15 cellular contexts compared by ENCODE assay signal in the genomic region with DNA sequence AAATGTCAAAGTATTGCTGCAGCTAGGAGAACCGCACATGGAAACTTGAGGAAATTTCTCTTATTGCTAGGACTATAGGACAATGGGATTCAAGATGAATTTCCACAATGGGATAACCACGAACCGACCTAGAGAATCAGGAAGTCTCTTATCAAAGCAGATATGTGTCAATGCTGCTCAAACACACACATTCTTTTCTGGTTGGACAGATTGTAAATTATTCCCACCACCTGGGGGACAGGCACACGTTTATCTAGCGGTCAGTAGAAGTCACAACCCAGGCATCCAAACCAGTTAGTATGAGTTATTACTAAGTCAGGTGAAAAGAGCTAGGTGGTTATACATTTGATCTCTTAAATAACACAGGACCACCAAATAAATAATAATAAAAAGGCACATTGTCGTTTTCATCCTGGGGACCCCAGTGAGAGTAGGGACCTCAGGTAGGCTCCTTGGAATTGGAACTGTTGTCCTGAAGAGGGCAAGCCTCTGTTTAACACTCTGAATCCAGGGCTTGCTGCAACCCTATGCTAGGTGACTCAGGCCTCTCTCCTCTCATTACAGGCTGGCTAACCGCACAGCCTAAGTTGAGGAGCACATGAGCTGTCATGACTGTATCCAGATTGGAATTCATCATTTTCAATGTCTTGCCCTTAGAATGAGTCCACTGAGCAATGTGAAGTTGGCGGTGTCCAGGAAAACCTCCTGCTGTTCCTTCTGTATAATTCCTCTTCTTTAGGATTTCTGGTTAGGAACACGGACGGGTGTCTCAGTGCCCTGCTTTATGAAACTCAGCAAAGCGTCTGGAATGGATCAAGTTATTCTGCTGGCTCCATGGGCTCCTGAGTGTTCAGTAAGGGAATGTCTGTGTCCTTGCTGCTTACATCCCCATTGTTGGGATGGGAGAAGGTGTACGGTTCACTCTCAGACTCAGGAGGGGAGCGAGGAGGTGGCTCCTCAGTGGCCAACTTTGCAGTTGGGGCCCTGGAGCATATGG. TPM values are rescaled to one million over a fixed set of nuclear protein-coding genes. Genes with fewer than 3 reads are reported as not detected.
DNase-seq lines count a peak whose midpoint lies in the region; ATAC-seq and TF ChIP-seq lines count a peak whose summit lies in the region.
"Had no signal": no experiment of that assay in that cellular context is flagged by ENCODE, and none has a peak within 500 bp of the region (broad histone marks: within the 10 kb centered on the region; RNA-seq: fewer than 3 reads in every experiment).

No MANE protein-coding gene starts in this region.

- intact Hi-C loops in left colon (cut with DNase I, micrococcal nuclease): no loop called here

- in situ Hi-C loops in brain microvascular endothelial cell (cut with HindIII; ENCODE audit: low pct_ligation_motif_present, low sequenced_read_pairs): no loop called here

- no peaks in the 10 kb centered on the region for H3K4me1 ChIP-seq in GM23338 (ENCODE audit: insufficient read depth)

- H3K27ac ChIP-seq in brain microvascular endothelial cell (peak overlapping the region; percentile 37), GM23338 (ENCODE audit: low read depth) (no peak overlapping the region)
- H3K27ac ChIP-seq: esophagus squamous epithelium had no signal

- no peaks in the 10 kb centered on the region for H3K79me2 ChIP-seq in GM23338 (replicated peaks; ENCODE audit: insufficient read depth)

- H3K27ac Mint-ChIP-seq in GM23338: no peak overlapping the region
- H3K27ac Mint-ChIP-seq: activated T-cell treated with anti-CD3 and anti-CD28 coated beads, Interleukin-2, amount 50 U/mL, for 72 hours; CD14-positive monocyte had no signal

- H3K4me1 Mint-ChIP-seq in GM23338: no peaks in the 10 kb centered on the region; the same call in 2 of the 3 replicates

- H3K4me3 ChIP-seq in AG09309 (ENCODE audit: control insufficient read depth, low read depth, low read length) (no peak overlapping the region), brain microvascular endothelial cell (ENCODE audit: low read depth, low read length) (no peak overlapping the region), GM23338 (no peak overlapping the region)
- H3K4me3 ChIP-seq: esophagus squamous epithelium had no signal

- no peaks in the 10 kb centered on the region for H4K20me1 ChIP-seq in GM23338 (replicated peaks; ENCODE audit: insufficient read depth)

- H3K27me3 Mint-ChIP-seq in GM23338 (ENCODE audit: insufficient read depth, low read depth, poor library complexity): peaks cover 5% of the 10 kb centered on the region

- H3F3A ChIP-seq in GM23338 (replicated peaks; ENCODE audit: low read depth): no peaks in the 10 kb centered on the region

- no peak overlapping the region for H3K4me3 Mint-ChIP-seq in GM23338
- H3K4me3 Mint-ChIP-seq: activated T-cell treated with anti-CD3 and anti-CD28 coated beads, Interleukin-2, amount 50 U/mL, for 72 hours; CD14-positive monocyte; neural crest cell had no signal

- H3K9me2 ChIP-seq in GM23338 (ENCODE audit: insufficient read depth): peaks cover 3% of the 10 kb centered on the region; the same call in 1 of the 2 replicates

- peak; percentile 23 for TF ChIP-seq CTCF in AG09309 (IDR thresholded peaks at IDR 0.05; ENCODE audit: control insufficient read depth, insufficient read depth, low read depth, low read length, missing control alignments)
- peak; percentile 21 for TF ChIP-seq CTCF in brain microvascular endothelial cell (IDR thresholded peaks at IDR 0.05; ENCODE audit: low read depth, low read length, missing control alignments)
- TF ChIP-seq CTCF in GM23338 (conservative IDR thresholded peaks at IDR 0.05; ENCODE audit: low read depth in 2 of 2): no peak

- H3K36me3 ChIP-seq in brain microvascular endothelial cell (replicated peaks) (no peaks in the 10 kb centered on the region), GM23338 (ENCODE audit: insufficient read depth) (peaks cover 3% of the 10 kb centered on the region; the same call in 1 of the 2 replicates)

- ATAC-seq in stimulated activated naive CD8-positive, alpha-beta T cell treated with anti-CD3 and anti-CD28 coated beads, Interleukin-15, Interleukin-2, amounts not matched to agents 100 U/mL and 50 U/mL, for 24 hours: no peak
- ATAC-seq in GM23338 (no peak), left colon (no peak)
- ATAC-seq: activated T-cell treated with anti-CD3 and anti-CD28 coated beads, Interleukin-2, amount 50 U/mL, for 72 hours; left lobe of liver had no signal

- H3K27me3 ChIP-seq in brain microvascular endothelial cell (replicated peaks) (no peaks in the 10 kb centered on the region), GM23338 (ENCODE audit: insufficient read depth) (no peaks in the 10 kb centered on the region)
- H3K27me3 ChIP-seq: esophagus squamous epithelium had no signal

- DNase-seq in AG09309 (ENCODE audit: low read depth) (peak; percentile 82), HuH-7 (ENCODE audit: low spot score) (peak; percentile 32), brain microvascular endothelial cell (peak; percentile 89), myocyte (ENCODE audit: low read depth) (peak; percentile 84), GM23338 (ENCODE audit: low spot score) (no peak), left colon (no peak), erythroblast (lab: John Stamatoyannopoulos, UW) (no peak)
- no peak for DNase-seq in stimulated activated naive CD8-positive, alpha-beta T cell treated with anti-CD3 and anti-CD28 coated beads, Interleukin-15, Interleukin-2, amounts not matched to agents 100 U/mL and 50 U/mL, for 24 hours
- DNase-seq: activated CD4-positive, CD25-positive, alpha-beta regulatory T cell treated with anti-CD3 and anti-CD28 coated beads, Interleukin-2, amount 50 U/mL, for 72 hours; activated T-cell treated with anti-CD3 and anti-CD28 coated beads, Interleukin-2, amount 50 U/mL, for 72 hours; esophagus squamous epithelium; NCI-H146 had no signal

- TF ChIP-seq POLR2A in erythroblast (IDR thresholded peaks at IDR 0.05; ENCODE audit: low read length): no peak

- no peak overlapping the region for H3K4me2 ChIP-seq in GM23338

- H3K36me3 Mint-ChIP-seq in GM23338 (ENCODE audit: low read depth): peaks cover 28% of the 10 kb centered on the region

- no peaks in the 10 kb centered on the region; the same call in 2 of the 3 replicates for H3K9me3 Mint-ChIP-seq in GM23338

- H2AFZ ChIP-seq in GM23338: no peak overlapping the region

TF ChIP-seq in GM23338, 12 proteins besides CTCF, POLR2A, EP300 and RAD21 (continues in another document):
- TF ChIP-seq STAT1 (IDR thresholded peaks at IDR 0.05; ENCODE audit: unreplicated experiment) (no peak), ZNF114 (CRISPR knock-in tag; IDR thresholded peaks at IDR 0.05) (no peak), NANOG (IDR thresholded peaks at IDR 0.05; ENCODE audit: borderline replicate concordance) (no peak), EZH2phosphoT487 (IDR thresholded peaks at IDR 0.05; ENCODE audit: unreplicated experiment) (no peak)

RNA-seq across cellular contexts. Expression of a gene that starts 59.0 kb away (rescaled TPM):
- total RNA-seq in myocyte (0.75 TPM in 1 of 2 replicates, not detected in the other), left colon (10 to 100 TPM; 13.7 to 19.2 TPM)
- 2.9 TPM for polyA plus RNA-seq in myocyte (2012)
- total RNA-seq in GM23338 (2014; rRNA removed; shearing (Covaris generic)): not detected in 2 replicates
- polyA plus RNA-seq in GM23338 (2016; fragmentation: Nextera tagmentation; extraction: Ambion mirVana): not detected in 2 replicates
- total RNA-seq: neural crest cell had no signal

Comparison
In these comparisons a context has a peak if more than half of its experiments do, and no peak if none do; other contexts are left out.
1. DNase-seq: peak in AG09309 (single experiment), HuH-7 (single experiment), brain microvascular endothelial cell (single experiment) and myocyte (single experiment); none in stimulated activated naive CD8-positive, alpha-beta T cell treated with anti-CD3 and anti-CD28 coated beads, Interleukin-15, Interleukin-2, amounts not matched to agents 100 U/mL and 50 U/mL, for 24 hours (single experiment), GM23338 (single experiment), left colon (0 of 2) and erythroblast (0 of 2).
2. CTCF ChIP-seq: peak in AG09309 (single experiment) and brain microvascular endothelial cell (single experiment); none in GM23338 (0 of 2).